17 cellular contexts compared by ENCODE assay signal in genomic region chr2:102369866-102370265, GRCh38. TPM values are rescaled to one million over a fixed set of nuclear protein-coding genes. Genes with fewer than 3 reads are reported as not detected.
DNase-seq lines count a peak whose midpoint lies in the region; ATAC-seq, FAIRE-seq and TF ChIP-seq lines count a peak whose summit lies in the region.
"Had no signal": no experiment of that assay in that cellular context is flagged by ENCODE, and none has a peak within 500 bp of the region (broad histone marks: within the 10 kb centered on the region; RNA-seq: fewer than 3 reads in every experiment).

No MANE protein-coding gene starts in this region.

- no peak overlapping the region for H3K4me3 Mint-ChIP-seq in T-helper 1 cell treated with Interleukin-12 subunit alpha and Interleukin-12 subunit beta and Interleukin-4 antibody, amounts not matched to agents 30 μg/mL and 1 μg/mL, for 36 hours
- no peak overlapping the region for H3K4me3 Mint-ChIP-seq in T-helper 17 cell
- peak overlapping the region; percentile 67 to 93 (median 74) for H3K4me3 Mint-ChIP-seq in immature natural killer cell
- H3K4me3 Mint-ChIP-seq: GM23338, IgD-negative memory B cell had no signal

- peaks cover 23% of the 10 kb centered on the region for H3K9me3 Mint-ChIP-seq in T-helper 1 cell treated with Interleukin-12 subunit alpha and Interleukin-12 subunit beta and Interleukin-4 antibody, amounts not matched to agents 30 μg/mL and 1 μg/mL, for 36 hours
- peaks cover 0 to 11% (median 7%) of the 10 kb centered on the region in 6 donors for H3K9me3 Mint-ChIP-seq in immature natural killer cell

- intact Hi-C loops in dorsolateral prefrontal cortex (cut with DNase I) = no loop called here

- TF ChIP-seq CTCF in dorsolateral prefrontal cortex (IDR thresholded peaks at IDR 0.05 in 54 of 56, conservative IDR thresholded peaks at IDR 0.05 in 2 of 56; ENCODE audit: low read depth in 1 of 56, partially characterized antibody in 56 of 56) = no peak

- H3K36me3 Mint-ChIP-seq in T-helper 1 cell treated with Interleukin-12 subunit alpha and Interleukin-12 subunit beta and Interleukin-4 antibody, amounts not matched to agents 30 μg/mL and 1 μg/mL, for 36 hours (ENCODE audit: low read depth) = peaks cover 85% of the 10 kb centered on the region
- H3K36me3 Mint-ChIP-seq in T-helper 17 cell (ENCODE audit: low read depth) (peaks cover 5% of the 10 kb centered on the region), immature natural killer cell (peaks cover 21 to 48% (median 38%) of the 10 kb centered on the region in 3 donors)

- ATAC-seq in T-helper 17 cell = no peak
- ATAC-seq: GM23338 had no signal

- no peak for FAIRE-seq in H54 (lab: Jason Lieb, UNC)
- FAIRE-seq: GM12891 had no signal

- peaks cover 7% of the 10 kb centered on the region for H3K9me3 ChIP-seq in T-helper 17 cell (ENCODE audit: control insufficient read depth, low read length, poor library complexity, severe bottlenecking)
- H3K9me3 ChIP-seq: HAP-1 had no signal

- peaks cover 56% of the 10 kb centered on the region for H3K4me1 Mint-ChIP-seq in T-helper 1 cell treated with Interleukin-12 subunit alpha and Interleukin-12 subunit beta and Interleukin-4 antibody, amounts not matched to agents 30 μg/mL and 1 μg/mL, for 36 hours (ENCODE audit: low read depth)
- H3K4me1 Mint-ChIP-seq in T-helper 17 cell = peaks cover 34% of the 10 kb centered on the region
- peaks cover 69 to 80% of the 10 kb centered on the region in 2 donors for H3K4me1 Mint-ChIP-seq in immature natural killer cell
- H3K4me1 Mint-ChIP-seq: GM23338 had no signal

- H3K27me3 ChIP-seq in dorsolateral prefrontal cortex = peaks cover 0 to 3% (median 0%) of the 10 kb centered on the region in 45 donors
- H3K27me3 ChIP-seq: BLaER1 had no signal

- H3K27me3 Mint-ChIP-seq in T-helper 1 cell treated with Interleukin-12 subunit alpha and Interleukin-12 subunit beta and Interleukin-4 antibody, amounts not matched to agents 30 μg/mL and 1 μg/mL, for 36 hours (ENCODE audit: low read depth) = no peaks in the 10 kb centered on the region
- no peaks in the 10 kb centered on the region for H3K27me3 Mint-ChIP-seq in T-helper 17 cell
- peaks cover 0 to 10% (median 4%) of the 10 kb centered on the region in 3 donors for H3K27me3 Mint-ChIP-seq in immature natural killer cell (ENCODE audit: low read depth in 3 of 3)
- H3K27me3 Mint-ChIP-seq: IgD-negative memory B cell had no signal

- no peak overlapping the region for H3K4me3 ChIP-seq in dorsolateral prefrontal cortex
- H3K4me3 ChIP-seq: BLaER1, GM23338, HAP-1 had no signal

- H3K27ac ChIP-seq in dorsolateral prefrontal cortex = no peak overlapping the region
- H3K27ac ChIP-seq: BLaER1 had no signal

- peak overlapping the region; percentile 10 for H3K27ac Mint-ChIP-seq in T-helper 1 cell treated with Interleukin-12 subunit alpha and Interleukin-12 subunit beta and Interleukin-4 antibody, amounts not matched to agents 30 μg/mL and 1 μg/mL, for 36 hours
- H3K27ac Mint-ChIP-seq in T-helper 17 cell (peak overlapping the region; percentile 98), immature natural killer cell (peak overlapping the region; percentile 89 to 97 (median 94))
- H3K27ac Mint-ChIP-seq: GM23338, IgD-negative memory B cell had no signal

- TF ChIP-seq POLR2A in H54 (IDR thresholded peaks at IDR 0.05; ENCODE audit: low read depth, low read length) = no peak

- DNase-seq in T-helper 1 cell = no peak
- no peak for DNase-seq in T-helper 17 cell
- peak; percentile 36 to 58 (median 39) for DNase-seq in immature natural killer cell
- DNase-seq in dorsolateral prefrontal cortex = no peak
- DNase-seq in NCI-H2227 (lab: John Stamatoyannopoulos, UW; ENCODE audit: unreplicated experiment) = no peak
- no peak for DNase-seq in H54 (ENCODE audit: insufficient read length, low spot score)
- DNase-seq: 8988T, AML-193, DMS79 had no signal

RNA-seq across cellular contexts. Expression of gene IL18R1, which starts 14.3 kb away (rescaled TPM):
- total RNA-seq in T-helper 17 cell (10 to 100 TPM; 17.4 to 31.7 TPM), dorsolateral prefrontal cortex (10 to 100 TPM in 1 of 120 experiments, 1 to 10 TPM in 96, under 1 TPM in 19, not detected in 4; 0.22 to 10.2 (median 2.3) TPM)
- polyA plus RNA-seq in immature natural killer cell = 10 to 100 TPM; 32.9 to 49.9 (median 37.4) TPM
- total RNA-seq: G401 had no signal

RNA-seq across cellular contexts. Expression of gene IL18RAP, which starts 53.1 kb away (rescaled TPM):
- total RNA-seq in T-helper 17 cell (1 to 10 TPM; 6.0 to 8.8 TPM), dorsolateral prefrontal cortex (1 to 10 TPM in 27 of 120 experiments, under 1 TPM in 47, not detected in 46; 0.19 to 4.2 (median 0.77) TPM)
- polyA plus RNA-seq in immature natural killer cell = 10 to 100 TPM; 58.1 to 60.8 (median 60.3) TPM
- total RNA-seq: G401, GM23338, HT1080 had no signal
- polyA plus RNA-seq: GM23338 had no signal

RNA-seq across cellular contexts. Expression of gene IL1RL1, which starts 58.5 kb away (rescaled TPM):
- under 1 TPM; 0.60 to 0.99 TPM for total RNA-seq in T-helper 17 cell
- polyA plus RNA-seq in immature natural killer cell = 1 to 10 TPM in 1 of 3 donors, under 1 TPM in 1, not detected in 1; 0.48 to 1.8 TPM
- 100 to 1,000 TPM in 1 of 120 experiments, 10 to 100 TPM in 49, 1 to 10 TPM in 49, under 1 TPM in 15, not detected in 6; 0.11 to 104 (median 8.3) TPM for total RNA-seq in dorsolateral prefrontal cortex
- total RNA-seq: G401, GM23338, HT1080 had no signal
- polyA plus RNA-seq: GM23338, IgD-negative memory B cell had no signal

Comparison
In these comparisons a context has a peak if more than half of its experiments do, and no peak if none do; other contexts are left out.
1. H3K27ac Mint-ChIP-seq: peak in every context shown above with its lines; median percentile 98 in T-helper 17 cell; 94 in immature natural killer cell; 10 in T-helper 1 cell treated with Interleukin-12 subunit alpha and Interleukin-12 subunit beta and Interleukin-4 antibody, amounts not matched to agents 30 μg/mL and 1 μg/mL, for 36 hours.
2. H3K4me3 Mint-ChIP-seq: peak in immature natural killer cell (5 of 5); none in T-helper 1 cell treated with Interleukin-12 subunit alpha and Interleukin-12 subunit beta and Interleukin-4 antibody, amounts not matched to agents 30 μg/mL and 1 μg/mL, for 36 hours (single experiment) and T-helper 17 cell (single experiment).
3. DNase-seq: peak in immature natural killer cell (3 of 3); none in T-helper 1 cell (0 of 5), T-helper 17 cell (0 of 3), dorsolateral prefrontal cortex (0 of 10), NCI-H2227 (single experiment) and H54 (single experiment).